9 cellular contexts compared by ENCODE assay signal in genomic region chr19:5692785-5693194, GRCh38. TPM values are rescaled to one million over a fixed set of nuclear protein-coding genes. Genes with fewer than 3 reads are reported as not detected.
A peak's percentile ranks its signal among the peaks of the same experiment; 100 is the strongest.
DNase-seq lines count a peak whose midpoint lies in the region; ATAC-seq, FAIRE-seq and TF ChIP-seq lines count a peak whose summit lies in the region.
"Had no signal": no experiment of that assay in that cellular context is flagged by ENCODE, and none has a peak within 500 bp of the region (broad histone marks: within the 10 kb centered on the region; RNA-seq: fewer than 3 reads in every experiment).

No MANE protein-coding gene starts in this region.

- H3K9me1 ChIP-seq in keratinocyte (ENCODE audit: control insufficient read depth, extremely low read depth, insufficient read depth, low read length), result no peaks in the 10 kb centered on the region

- H3K4me2 ChIP-seq in BLaER1 (peak overlapping the region; percentile 89; the same call in 1 of the 2 replicates), keratinocyte (ENCODE audit: control insufficient read depth, extremely low read depth, insufficient read depth, low read depth, low read length) (peak overlapping the region; percentile 84)

- CTCF ChIA-PET in WTC11 (lab: Charles Lee), result no interaction called here

- H3K4me3 ChIP-seq in BLaER1 (no peak overlapping the region), keratinocyte (ENCODE audit: control insufficient read depth in 2 of 3, extremely low read depth in 1 of 3, insufficient read depth in 2 of 3, low read depth in 1 of 3, low read length in 3 of 3) (no peak overlapping the region)

- ATAC-seq in WTC11 (no peak), GM19397 (IDR thresholded peaks at IDR 0.05; ENCODE audit: unreplicated experiment) (no peak)
- ATAC-seq in activated CD4-positive, CD25-positive, alpha-beta regulatory T cell treated with anti-CD3 and anti-CD28 coated beads, Interleukin-2, amount 50 U/mL, for 24 hours, result no peak

- H3K9ac ChIP-seq in BLaER1, result peak overlapping the region; percentile 98; the same call in 1 of the 2 replicates
- H3K9ac ChIP-seq in keratinocyte (ENCODE audit: control insufficient read depth, extremely low read depth, insufficient read depth, low read length), result no peak overlapping the region

- peaks cover 52% of the 10 kb centered on the region for H3K79me2 ChIP-seq in keratinocyte (ENCODE audit: control insufficient read depth, insufficient read depth, low read length)

- POLR2A ChIA-PET in WTC11 (lab: Charles Lee), result no interaction called here

- TF ChIP-seq POLR2A in GM18526 (IDR thresholded peaks at IDR 0.05; ENCODE audit: extremely low read depth, insufficient read length), result peak; percentile 11

- dilution Hi-C loops in keratinocyte (cut with MboI; ENCODE audit: extremely low pct_ligation_motif_present, low sequenced_read_pairs), result no loop called here

- H3K4me1 Mint-ChIP-seq in WTC11, result peaks cover 10% of the 10 kb centered on the region; the same call in 1 of the 2 replicates

- H3K36me3 ChIP-seq in BLaER1 (peaks cover 60% of the 10 kb centered on the region), keratinocyte (ENCODE audit: control insufficient read depth in 2 of 2, extremely low read depth in 1 of 2, insufficient read depth in 2 of 2, low read length in 2 of 2) (peaks cover 14 to 54% of the 10 kb centered on the region in 2 experiments)

- H3K36me3 Mint-ChIP-seq in WTC11, result peaks cover 42% of the 10 kb centered on the region

- H3K27ac ChIP-seq in BLaER1 (no peak overlapping the region), keratinocyte (ENCODE audit: control insufficient read depth, insufficient read depth, low read length) (no peak overlapping the region)

- H3K4me1 ChIP-seq in BLaER1, result peaks cover 17% of the 10 kb centered on the region
- H3K4me1 ChIP-seq in keratinocyte (ENCODE audit: control insufficient read depth, extremely low read depth, insufficient read depth, low read length), result peaks cover 7% of the 10 kb centered on the region

- H3K27me3 ChIP-seq in BLaER1 (no peaks in the 10 kb centered on the region), keratinocyte (ENCODE audit: control insufficient read depth, extremely low read depth, insufficient read depth, low read length) (no peaks in the 10 kb centered on the region)

- peak overlapping the region; percentile 70; the same call in 1 of the 2 replicates for H3K27ac Mint-ChIP-seq in WTC11

- peak overlapping the region; percentile 99 for H3K4me3 Mint-ChIP-seq in WTC11

- peaks cover 76% of the 10 kb centered on the region for H4K20me1 ChIP-seq in BLaER1
- H4K20me1 ChIP-seq in keratinocyte (ENCODE audit: control insufficient read depth, extremely low read depth, insufficient read depth, low read length), result peaks cover 47% of the 10 kb centered on the region

- FAIRE-seq in keratinocyte (lab: Jason Lieb, UNC) (no peak), GM19239 (lab: Jason Lieb, UNC) (no peak)

- H2AFZ ChIP-seq in keratinocyte (ENCODE audit: control insufficient read depth, low read length), result no peak overlapping the region

- DNase-seq in WTC11 (ENCODE audit: low spot score) (no peak), keratinocyte (ENCODE audit: low read depth, low spot score) (no peak), AG08396 (ENCODE audit: low spot score) (no peak), GM19239 (ENCODE audit: insufficient read length, low spot score) (no peak)

- peaks cover 5% of the 10 kb centered on the region; the same call in 1 of the 2 replicates for H3K27me3 Mint-ChIP-seq in WTC11 (ENCODE audit: low read depth)

- TF ChIP-seq CTCF in WTC11 (IDR thresholded peaks at IDR 0.05) (no peak), keratinocyte (optimal IDR thresholded peaks at IDR 0.05 in 1 of 3, IDR thresholded peaks at IDR 0.05 in 1 of 3, conservative IDR thresholded peaks at IDR 0.05 in 1 of 3; ENCODE audit: extremely low read depth in 1 of 3, insufficient read depth in 2 of 3, low read length in 3 of 3) (no peak)

- no peaks in the 10 kb centered on the region for H3K9me3 Mint-ChIP-seq in WTC11

- H3K9me3 ChIP-seq in BLaER1 (no peaks in the 10 kb centered on the region), keratinocyte (ENCODE audit: control insufficient read depth, low read depth, low read length) (no peaks in the 10 kb centered on the region)

TF ChIP-seq in WTC11, 78 proteins besides CTCF, POLR2A, EP300 and RAD21 (continues in another document):
- TF ChIP-seq ZBTB43 (CRISPR knock-in tag; IDR thresholded peaks at IDR 0.05), result no peak
- TF ChIP-seq ZNF121 (CRISPR knock-in tag; IDR thresholded peaks at IDR 0.05), result no peak
- TF ChIP-seq ZNF317 (CRISPR knock-in tag; IDR thresholded peaks at IDR 0.05; ENCODE audit: borderline replicate concordance, low read depth), result no peak

RNA-seq across cellular contexts. Expression of gene RPL36, which starts 2.7 kb away (rescaled TPM):
- total RNA-seq in WTC11 (2021), result 1,080 to 1,240 TPM (median 1,178 TPM) in 3 replicates
- 562 to 1,236 TPM (median 636 TPM) in 3 replicates for polyA plus RNA-seq in keratinocyte
- polyA plus RNA-seq in keratinocyte (2011; ENCODE audit: low read depth), result 761 TPM
- polyA plus RNA-seq in keratinocyte (2011; cell fraction: cytosol; rRNA removed), result 338 and 825 TPM in 2 replicates
- 144 and 172 TPM in 2 replicates for polyA plus RNA-seq in keratinocyte (2011; cell fraction: nucleus; rRNA removed)
- polyA plus RNA-seq in keratinocyte (2012; ENCODE audit: low replicate concordance), result 1,437 and 2,095 TPM in 2 replicates
- 153 to 368 TPM (median 187 TPM) in 3 replicates for polyA minus RNA-seq in keratinocyte
- 1,666 TPM for polyA minus RNA-seq in keratinocyte (2011; cell fraction: cytosol; rRNA and poly(A)+ RNA removed)
- polyA minus RNA-seq in keratinocyte (2011; cell fraction: nucleus; rRNA and poly(A)+ RNA removed), result 92.1 and 143 TPM in 2 replicates

RNA-seq across cellular contexts. Expression of gene HSD11B1L, which starts 12.0 kb away (rescaled TPM):
- 11.8 to 19.1 TPM (median 15.5 TPM) in 3 replicates for total RNA-seq in WTC11 (2021)
- polyA plus RNA-seq in keratinocyte, result 3.3 to 9.1 TPM (median 3.7 TPM) in 3 replicates
- 3.6 TPM for polyA plus RNA-seq in keratinocyte (2011; ENCODE audit: low read depth)
- polyA plus RNA-seq in keratinocyte (2011; cell fraction: cytosol; rRNA removed), result 2.7 and 7.9 TPM in 2 replicates
- polyA plus RNA-seq in keratinocyte (2011; cell fraction: nucleus; rRNA removed), result 3.9 and 6.8 TPM in 2 replicates
- 5.1 and 9.5 TPM in 2 replicates for polyA plus RNA-seq in keratinocyte (2012; ENCODE audit: low replicate concordance)
- 1.5 to 3.4 TPM (median 2.2 TPM) in 3 replicates for polyA minus RNA-seq in keratinocyte
- 5.6 TPM for polyA minus RNA-seq in keratinocyte (2011; cell fraction: cytosol; rRNA and poly(A)+ RNA removed)
- polyA minus RNA-seq in keratinocyte (2011; cell fraction: nucleus; rRNA and poly(A)+ RNA removed), result 2.9 and 4.3 TPM in 2 replicates

RNA-seq across cellular contexts. Expression of gene MICOS13, which starts 12.5 kb away (rescaled TPM):
- 30.0 to 32.8 TPM (median 32.5 TPM) in 3 replicates for total RNA-seq in WTC11 (2021)
- polyA plus RNA-seq in keratinocyte, result 28.5 to 80.5 TPM (median 35.2 TPM) in 3 replicates
- polyA plus RNA-seq in keratinocyte (2011; ENCODE audit: low read depth), result 12.1 TPM
- polyA plus RNA-seq in keratinocyte (2011; cell fraction: cytosol; rRNA removed), result 23.6 and 53.9 TPM in 2 replicates
- polyA plus RNA-seq in keratinocyte (2011; cell fraction: nucleus; rRNA removed), result 19.1 and 20.6 TPM in 2 replicates
- 53.1 and 77.8 TPM in 2 replicates for polyA plus RNA-seq in keratinocyte (2012; ENCODE audit: low replicate concordance)
- 10.2 to 30.7 TPM (median 16.9 TPM) in 3 replicates for polyA minus RNA-seq in keratinocyte
- polyA minus RNA-seq in keratinocyte (2011; cell fraction: cytosol; rRNA and poly(A)+ RNA removed), result 55.1 TPM
- polyA minus RNA-seq in keratinocyte (2011; cell fraction: nucleus; rRNA and poly(A)+ RNA removed), result 7.0 and 8.1 TPM in 2 replicates

RNA-seq across cellular contexts. Expression of gene LONP1, which starts 27.2 kb away (rescaled TPM):
- total RNA-seq in WTC11 (2021), result 171 to 186 TPM (median 180 TPM) in 3 replicates
- 24.2 to 29.6 TPM (median 27.7 TPM) in 3 replicates for polyA plus RNA-seq in keratinocyte
- polyA plus RNA-seq in keratinocyte (2011; ENCODE audit: low read depth), result 49.6 TPM
- polyA plus RNA-seq in keratinocyte (2011; cell fraction: cytosol; rRNA removed), result 12.0 and 29.3 TPM in 2 replicates
- 38.1 and 47.6 TPM in 2 replicates for polyA plus RNA-seq in keratinocyte (2011; cell fraction: nucleus; rRNA removed)
- polyA plus RNA-seq in keratinocyte (2012; ENCODE audit: low replicate concordance), result 37.6 and 46.6 TPM in 2 replicates
- polyA minus RNA-seq in keratinocyte, result 24.5 to 51.4 TPM (median 32.5 TPM) in 3 replicates
- 44.3 TPM for polyA minus RNA-seq in keratinocyte (2011; cell fraction: cytosol; rRNA and poly(A)+ RNA removed)
- polyA minus RNA-seq in keratinocyte (2011; cell fraction: nucleus; rRNA and poly(A)+ RNA removed), result 33.6 and 35.7 TPM in 2 replicates

RNA-seq across cellular contexts. Expression of gene CATSPERD, which starts 27.6 kb away (rescaled TPM):
- 0.50 TPM in 1 of 3 replicates, not detected in the others for total RNA-seq in WTC11 (2021)
- not detected in 3 replicates for polyA plus RNA-seq in keratinocyte
- polyA plus RNA-seq in keratinocyte (2011; ENCODE audit: low read depth), result not detected
- polyA plus RNA-seq in keratinocyte (2011; cell fraction: cytosol; rRNA removed), result not detected in 2 replicates
- polyA plus RNA-seq in keratinocyte (2011; cell fraction: nucleus; rRNA removed), result not detected in 2 replicates
- not detected in 2 replicates for polyA plus RNA-seq in keratinocyte (2012; ENCODE audit: low replicate concordance)
- polyA minus RNA-seq in keratinocyte, result 0.06 TPM in 1 of 3 replicates, not detected in the others
- polyA minus RNA-seq in keratinocyte (2011; cell fraction: cytosol; rRNA and poly(A)+ RNA removed), result not detected
- polyA minus RNA-seq in keratinocyte (2011; cell fraction: nucleus; rRNA and poly(A)+ RNA removed), result not detected in 2 replicates
- total RNA-seq: cardiac septum had no signal
